In genomic region chr9:96532173-96532572, GRCh38 we compare ENCODE assay signal across 9 cellular contexts.
"Had no signal": no experiment of that assay in that cellular context is flagged by ENCODE, and none has a peak within 500 bp of the region (broad histone marks: within the 10 kb centered on the region; RNA-seq: fewer than 3 reads in every experiment).

No MANE protein-coding gene starts in this region.

- H3K4me3 Mint-ChIP-seq: IgD-negative memory B cell had no signal

- FAIRE-seq: HTR-8/SVneo had no signal

- H3K27ac ChIP-seq: HL-60, KMS-11 had no signal

- H3K4me2 ChIP-seq: KMS-11 had no signal

- H3K27ac Mint-ChIP-seq: IgD-negative memory B cell had no signal

- H3K9ac ChIP-seq: KMS-11 had no signal

- ATAC-seq: K562 had no signal

- DNase-seq: IMR-90, Karpas-422, KBM-7, KG1 had no signal

- H3K4me3 ChIP-seq: K562 had no signal
